In genomic region chr7:74252893-74253292, GRCh38 we compare ENCODE assay signal across 8 cellular contexts. TPM values are rescaled to one million over a fixed set of nuclear protein-coding genes. Genes with fewer than 3 reads are reported as not detected.
DNase-seq lines count a peak whose midpoint lies in the region; ATAC-seq and TF ChIP-seq lines count a peak whose summit lies in the region.

No MANE protein-coding gene starts in this region.

- TF ChIP-seq CTCF in HFFc6 (IDR thresholded peaks at IDR 0.05) = no peak

- peaks cover 24% of the 10 kb centered on the region for H3K4me1 ChIP-seq in CD4-positive, CD25-positive, alpha-beta regulatory T cell (ENCODE audit: control insufficient read depth, insufficient read depth, low read length, poor library complexity, severe bottlenecking)

- H3K27ac Mint-ChIP-seq in CD4-positive, CD25-positive, alpha-beta regulatory T cell = peak overlapping the region in 1 of 3 donors; percentile 93
- no peak overlapping the region for H3K27ac Mint-ChIP-seq in HFFc6

- ATAC-seq in CD4-positive, CD25-positive, alpha-beta regulatory T cell (ENCODE audit: low read depth in 2 of 2) = no peak
- ATAC-seq in left lobe of liver (peak; percentile 30), GM21528 (IDR thresholded peaks at IDR 0.05; ENCODE audit: low FRiP score, unreplicated experiment) (no peak)

- no peak overlapping the region for H3K27ac ChIP-seq in CD4-positive, CD25-positive, alpha-beta regulatory T cell (ENCODE audit: insufficient read depth, low read length, poor library complexity, severe bottlenecking)
- H3K27ac ChIP-seq in SK-N-MC = no peak overlapping the region

- DNase-seq in CD4-positive, CD25-positive, alpha-beta regulatory T cell = no peak
- DNase-seq in HFFc6 (no peak), SK-N-MC (ENCODE audit: low read depth, low spot score) (no peak), left lobe of liver (ENCODE audit: low spot score) (peak; percentile 72), NOMO-1 treated with dmso at 0.1 percent for 144 hours (lab: John Stamatoyannopoulos, UW; ENCODE audit: unreplicated experiment) (no peak), germinal center (ENCODE audit: low spot score) (no peak)
- DNase-seq in stimulated activated CD4-positive, alpha-beta T cell treated with anti-CD3 and anti-CD28 coated beads, Interleukin-2, amount 100 ng/mL, for 24 hours = no peak

- peak overlapping the region; percentile 99 for H3K9ac ChIP-seq in SK-N-MC (ENCODE audit: insufficient read length)

- H3K4me3 Mint-ChIP-seq in CD4-positive, CD25-positive, alpha-beta regulatory T cell = peak overlapping the region; percentile 68 to 97 (median 82)
- peak overlapping the region; percentile 42; the same call in 1 of the 2 replicates for H3K4me3 Mint-ChIP-seq in HFFc6

- H3K4me3 ChIP-seq in CD4-positive, CD25-positive, alpha-beta regulatory T cell (ENCODE audit: low read depth, low read length) = peak overlapping the region; percentile 85
- H3K4me3 ChIP-seq in SK-N-MC = peak overlapping the region; percentile 96

- no peaks in the 10 kb centered on the region for H3K27me3 ChIP-seq in CD4-positive, CD25-positive, alpha-beta regulatory T cell (ENCODE audit: control insufficient read depth, insufficient read depth, low read length)

- H3K36me3 ChIP-seq in CD4-positive, CD25-positive, alpha-beta regulatory T cell (ENCODE audit: control insufficient read depth, insufficient read depth, low read length) = peaks cover 31% of the 10 kb centered on the region
- H3K36me3 ChIP-seq in SK-N-MC (ENCODE audit: insufficient read depth, low read length) = peaks cover 39% of the 10 kb centered on the region

- H3K9me3 Mint-ChIP-seq in CD4-positive, CD25-positive, alpha-beta regulatory T cell = no peaks in the 10 kb centered on the region
- H3K9me3 Mint-ChIP-seq in HFFc6 = no peaks in the 10 kb centered on the region

- no peaks in the 10 kb centered on the region for H3K27me3 Mint-ChIP-seq in CD4-positive, CD25-positive, alpha-beta regulatory T cell
- H3K27me3 Mint-ChIP-seq in HFFc6 (ENCODE audit: insufficient read depth) = no peaks in the 10 kb centered on the region

- H3K36me3 Mint-ChIP-seq in CD4-positive, CD25-positive, alpha-beta regulatory T cell = peaks cover 13% of the 10 kb centered on the region
- peaks cover 27% of the 10 kb centered on the region for H3K36me3 Mint-ChIP-seq in HFFc6 (ENCODE audit: low read depth)

- no peaks in the 10 kb centered on the region for H3K9me3 ChIP-seq in CD4-positive, CD25-positive, alpha-beta regulatory T cell (ENCODE audit: control insufficient read depth in 2 of 2, low read length in 2 of 2)
- no peaks in the 10 kb centered on the region for H3K9me3 ChIP-seq in SK-N-MC (ENCODE audit: low read depth, low read length)

- H3K4me1 Mint-ChIP-seq in CD4-positive, CD25-positive, alpha-beta regulatory T cell = peaks cover 0 to 43% (median 14%) of the 10 kb centered on the region in 4 donors
- H3K4me1 Mint-ChIP-seq in HFFc6 (ENCODE audit: low read depth) = peaks cover 18% of the 10 kb centered on the region

RNA-seq across cellular contexts. Expression of gene RFC2, which starts 1.3 kb away (rescaled TPM):
- 15.8 TPM for total RNA-seq in CD4-positive, CD25-positive, alpha-beta regulatory T cell
- 10 to 100 TPM; 26.4 to 33.8 (median 27.5) TPM for polyA plus RNA-seq in CD4-positive, CD25-positive, alpha-beta regulatory T cell
- total RNA-seq in HFFc6 (2021; fragmentation: NEBNext Ultra II Directional; extraction: Animal tissue kit (Norgen Biotek cat#: 25700)) = 10 to 100 TPM; 16.8 to 37.7 (median 34.0) TPM
- total RNA-seq in left lobe of liver = 11.3 TPM

RNA-seq across cellular contexts. Expression of gene CLIP2, which starts 36.3 kb away (rescaled TPM):
- 2.9 TPM for total RNA-seq in CD4-positive, CD25-positive, alpha-beta regulatory T cell
- polyA plus RNA-seq in CD4-positive, CD25-positive, alpha-beta regulatory T cell = under 1 TPM; 0.09 to 0.38 (median 0.21) TPM
- 10 to 100 TPM; 27.9 to 37.5 (median 34.5) TPM for total RNA-seq in HFFc6 (2021; fragmentation: NEBNext Ultra II Directional; extraction: Animal tissue kit (Norgen Biotek cat#: 25700))
- total RNA-seq in left lobe of liver = 5.4 TPM

RNA-seq across cellular contexts. Expression of gene LAT2, which starts 43.1 kb away (rescaled TPM):
- total RNA-seq in CD4-positive, CD25-positive, alpha-beta regulatory T cell = 3.9 TPM
- 1 to 10 TPM; 2.2 to 6.3 (median 3.1) TPM for polyA plus RNA-seq in CD4-positive, CD25-positive, alpha-beta regulatory T cell
- total RNA-seq in HFFc6 (2021; fragmentation: NEBNext Ultra II Directional; extraction: Animal tissue kit (Norgen Biotek cat#: 25700)) = under 1 TPM; 0.28 to 0.78 (median 0.43) TPM
- 7.8 TPM for total RNA-seq in left lobe of liver
